Comparison of ENCODE assay signal across 7 cellular contexts in the genomic region with DNA sequence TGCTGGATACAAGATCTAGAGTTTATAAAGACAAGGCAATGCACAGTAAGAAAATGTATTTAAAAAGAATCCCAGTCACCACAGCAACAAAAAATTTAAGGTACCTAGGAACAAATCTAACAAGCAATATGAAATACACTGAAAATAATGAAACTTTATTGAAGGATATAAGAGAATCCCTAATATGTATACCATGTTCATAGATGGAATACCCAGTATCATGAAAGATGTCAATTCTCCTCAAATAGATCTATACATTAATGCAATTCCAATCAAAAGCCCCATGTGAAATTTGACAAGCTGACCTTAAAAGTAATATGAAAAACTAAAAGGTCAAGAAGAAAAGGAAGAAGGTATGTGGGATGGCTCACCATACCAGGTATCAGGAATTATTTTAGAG.
"Had no signal": no experiment of that assay in that cellular context is flagged by ENCODE, and none has a peak within 500 bp of the region (broad histone marks: within the 10 kb centered on the region; RNA-seq: fewer than 3 reads in every experiment).

No MANE protein-coding gene starts in this region.

- DNase-seq: GDM1, GF-D8 had no signal

- H3K4me3 ChIP-seq: GM12878 had no signal

- FAIRE-seq: GM12878, GM12891, GM12892, GM18507, GM19239 had no signal

- ATAC-seq: GM12878 had no signal
